In the genomic region with DNA sequence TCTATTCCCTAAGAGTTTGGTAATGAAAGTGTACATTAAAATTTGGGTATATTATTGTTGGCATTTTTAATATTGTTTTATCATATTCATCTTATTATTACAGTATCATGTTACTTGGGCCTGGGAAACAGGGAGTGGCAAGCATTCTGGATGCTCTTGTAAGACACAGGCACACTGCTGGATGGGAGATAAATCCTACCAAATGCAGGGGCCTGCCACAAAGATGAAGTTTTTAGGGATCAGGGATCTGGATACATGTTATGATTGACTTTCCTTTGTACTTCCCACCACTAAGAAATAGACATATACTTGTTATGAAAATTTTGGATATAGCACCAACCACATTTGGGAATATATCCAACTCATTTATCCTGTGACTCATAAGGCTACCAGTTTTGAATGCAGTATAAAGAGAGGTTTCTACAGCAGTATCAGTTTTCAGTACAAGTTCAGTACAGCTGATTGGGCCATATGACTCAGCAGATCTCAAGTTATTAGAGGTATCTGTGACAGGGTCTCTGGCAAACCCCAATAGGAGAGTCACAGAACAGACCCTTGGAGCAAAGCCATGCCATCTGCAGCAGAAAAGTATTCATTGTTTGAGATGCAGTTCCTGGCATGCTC, we compare ENCODE assay signal across 19 cellular contexts.
DNase-seq lines count a peak whose midpoint lies in the region; ATAC-seq and TF ChIP-seq lines count a peak whose summit lies in the region.
"Had no signal": no experiment of that assay in that cellular context is flagged by ENCODE, and none has a peak within 500 bp of the region (broad histone marks: within the 10 kb centered on the region; RNA-seq: fewer than 3 reads in every experiment).

No MANE protein-coding gene starts in this region.

- ATAC-seq in foreskin keratinocyte (peak; percentile 76), GM18909 (IDR thresholded peaks at IDR 0.05; ENCODE audit: poor library complexity, unreplicated experiment) (no peak), HG03095 (IDR thresholded peaks at IDR 0.05; ENCODE audit: unreplicated experiment) (no peak)
- ATAC-seq: HCT116 had no signal

- CTCF ChIA-PET in activated naive CD4-positive, alpha-beta T cell treated with anti-CD3 and anti-CD28 coated beads for 36 hours (lab: Charles Lee), result no interaction called here

- H3K4me1 Mint-ChIP-seq in immature natural killer cell, result no peaks in the 10 kb centered on the region
- H3K4me1 Mint-ChIP-seq in activated naive CD4-positive, alpha-beta T cell treated with anti-CD3 and anti-CD28 coated beads for 36 hours (ENCODE audit: low read depth), result no peaks in the 10 kb centered on the region
- H3K4me1 Mint-ChIP-seq: activated naive CD4-positive, alpha-beta T cell treated with anti-CD3 and anti-CD28 coated beads, Interleukin-2, amount 50 U/mL, for 24 hours; IgD-negative memory B cell had no signal

- no peaks in the 10 kb centered on the region for H3K4me1 ChIP-seq in foreskin keratinocyte

- H3K27ac ChIP-seq in foreskin keratinocyte, result no peak overlapping the region
- H3K27ac ChIP-seq: cardiac muscle cell had no signal

- no peaks in the 10 kb centered on the region for H3K36me3 Mint-ChIP-seq in immature natural killer cell
- H3K36me3 Mint-ChIP-seq in activated naive CD4-positive, alpha-beta T cell treated with anti-CD3 and anti-CD28 coated beads for 36 hours (ENCODE audit: low read depth), result no peaks in the 10 kb centered on the region
- H3K36me3 Mint-ChIP-seq: activated naive CD4-positive, alpha-beta T cell treated with anti-CD3 and anti-CD28 coated beads, Interleukin-2, amount 50 U/mL, for 24 hours; IgD-negative memory B cell had no signal

- peak; percentile 5 for DNase-seq in AG08396 (ENCODE audit: low spot score)
- DNase-seq in NCI-H1105 (lab: John Stamatoyannopoulos, UW), result peak; percentile 15
- DNase-seq in astrocyte of the hippocampus (ENCODE audit: low read depth, low spot score), result peak; percentile 26
- peak; percentile 5 to 52 for DNase-seq in foreskin keratinocyte
- no peak for DNase-seq in immature natural killer cell
- no peak for DNase-seq in activated naive CD4-positive, alpha-beta T cell treated with anti-CD3 and anti-CD28 coated beads for 36 hours
- DNase-seq: activated CD4-positive, alpha-beta T cell treated with anti-CD3 and anti-CD28 coated beads for 1 hour; activated CD8-positive, alpha-beta memory T cell treated with anti-CD3 and anti-CD28 coated beads, Interleukin-2, amount 50 U/mL, for 4 hours; effector CD8-positive, alpha-beta T cell; NCI-H1436; NCI-H526; RPMI8226 had no signal

- H3K9me3 Mint-ChIP-seq in immature natural killer cell, result peaks cover 0 to 8% (median 0%) of the 10 kb centered on the region in 6 donors
- H3K9me3 Mint-ChIP-seq in activated naive CD4-positive, alpha-beta T cell treated with anti-CD3 and anti-CD28 coated beads for 36 hours, result no peaks in the 10 kb centered on the region
- H3K9me3 Mint-ChIP-seq: activated naive CD4-positive, alpha-beta T cell treated with anti-CD3 and anti-CD28 coated beads, Interleukin-2, amount 50 U/mL, for 24 hours; IgD-negative memory B cell; T-helper 1 cell treated with Interleukin-12 subunit alpha and Interleukin-12 subunit beta and Interleukin-4 antibody, amounts not matched to agents 30 μg/mL and 1 μg/mL, for 36 hours had no signal

- H3K4me3 Mint-ChIP-seq in immature natural killer cell, result no peak overlapping the region
- H3K4me3 Mint-ChIP-seq in activated naive CD4-positive, alpha-beta T cell treated with anti-CD3 and anti-CD28 coated beads for 36 hours, result no peak overlapping the region
- H3K4me3 Mint-ChIP-seq: activated naive CD4-positive, alpha-beta T cell treated with anti-CD3 and anti-CD28 coated beads, Interleukin-2, amount 50 U/mL, for 24 hours; IgD-negative memory B cell; T-helper 1 cell treated with Interleukin-12 subunit alpha and Interleukin-12 subunit beta and Interleukin-4 antibody, amounts not matched to agents 30 μg/mL and 1 μg/mL, for 36 hours had no signal

- H3K27me3 ChIP-seq in foreskin keratinocyte, result no peaks in the 10 kb centered on the region
- H3K27me3 ChIP-seq: cardiac muscle cell had no signal

- peaks cover 0 to 4% (median 0%) of the 10 kb centered on the region in 3 donors for H3K27me3 Mint-ChIP-seq in immature natural killer cell (ENCODE audit: low read depth in 3 of 3)
- H3K27me3 Mint-ChIP-seq in activated naive CD4-positive, alpha-beta T cell treated with anti-CD3 and anti-CD28 coated beads for 36 hours (ENCODE audit: low read depth), result no peaks in the 10 kb centered on the region

- intact Hi-C loops in activated naive CD4-positive, alpha-beta T cell treated with anti-CD3 and anti-CD28 coated beads for 36 hours (cut with micrococcal nuclease), result no loop called here

- no peak overlapping the region for H3K27ac Mint-ChIP-seq in immature natural killer cell
- H3K27ac Mint-ChIP-seq in activated naive CD4-positive, alpha-beta T cell treated with anti-CD3 and anti-CD28 coated beads for 36 hours, result no peak overlapping the region
- H3K27ac Mint-ChIP-seq: activated naive CD4-positive, alpha-beta T cell treated with anti-CD3 and anti-CD28 coated beads, Interleukin-2, amount 50 U/mL, for 24 hours; IgD-negative memory B cell; T-helper 1 cell treated with Interleukin-12 subunit alpha and Interleukin-12 subunit beta and Interleukin-4 antibody, amounts not matched to agents 30 μg/mL and 1 μg/mL, for 36 hours had no signal

- TF ChIP-seq CTCF in foreskin keratinocyte (conservative IDR thresholded peaks at IDR 0.05), result no peak

Comparison
In these comparisons a context has a peak if more than half of its experiments do, and no peak if none do; other contexts are left out.
1. DNase-seq: peak in AG08396 (single experiment), NCI-H1105 (single experiment), astrocyte of the hippocampus (single experiment) and foreskin keratinocyte (2 of 2); none in immature natural killer cell (0 of 3) and activated naive CD4-positive, alpha-beta T cell treated with anti-CD3 and anti-CD28 coated beads for 36 hours (single experiment).